28 cellular contexts compared by ENCODE assay signal in the genomic region with DNA sequence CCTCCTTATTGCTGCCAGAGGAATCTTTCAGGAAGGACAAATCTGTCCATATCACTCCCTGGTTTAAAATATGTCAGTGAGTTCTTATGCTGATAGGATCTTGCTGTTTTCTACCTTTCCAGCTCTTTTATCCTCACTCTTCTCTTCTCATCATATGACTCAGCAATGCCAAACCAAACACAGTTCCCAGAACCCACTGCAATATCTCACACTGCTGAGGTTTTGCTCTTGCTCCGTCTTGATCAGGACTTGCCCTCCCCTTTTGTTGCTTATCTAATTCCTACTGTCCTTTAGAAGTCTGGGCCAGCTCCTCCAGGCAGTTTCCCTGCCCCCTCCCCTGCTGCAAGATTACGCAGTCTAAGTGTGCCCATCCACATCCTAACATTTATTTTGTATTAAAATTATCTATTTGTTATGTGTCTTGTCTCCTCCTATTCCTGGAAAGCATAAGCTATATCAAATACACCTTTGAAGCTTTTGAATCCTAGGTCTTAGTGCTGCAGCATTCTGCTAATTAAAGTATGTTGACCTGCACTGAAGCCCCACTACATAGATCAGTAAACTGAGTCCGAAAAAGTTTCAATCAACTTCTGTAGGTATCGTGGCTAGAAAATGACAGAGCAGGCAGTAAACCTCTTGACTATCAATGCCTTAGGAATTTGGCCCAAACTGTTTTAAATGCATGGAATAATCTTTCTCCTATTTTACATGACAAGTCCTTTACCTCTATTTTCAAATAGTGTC.
"Had no signal": no experiment of that assay in that cellular context is flagged by ENCODE, and none has a peak within 500 bp of the region (broad histone marks: within the 10 kb centered on the region; RNA-seq: fewer than 3 reads in every experiment).

No MANE protein-coding gene starts in this region.

- FAIRE-seq: colon, RCC 7860 had no signal

- H3K9me3 ChIP-seq: adrenal gland, ascending aorta, SJSA1 had no signal

- H3K4me1 ChIP-seq: adrenal gland, ascending aorta, SJSA1 had no signal

- H3K36me3 Mint-ChIP-seq: activated naive CD4-positive, alpha-beta T cell treated with anti-CD3 and anti-CD28 coated beads, Interleukin-2, amount 10 ng/mL, durations not matched to agents 7 days and 5 days; activated naive CD8-positive, alpha-beta T cell treated with anti-CD3 and anti-CD28 coated beads for 36 hours; WTC11 had no signal

- H3K36me3 ChIP-seq: adrenal gland, ascending aorta, brain microvascular endothelial cell, SJSA1 had no signal

- H3K4me3 ChIP-seq: adrenal gland, ascending aorta, SJSA1 had no signal

- H3K4me2 ChIP-seq: KMS-11 had no signal

- H3K27ac Mint-ChIP-seq: activated CD4-positive, alpha-beta T cell treated with anti-CD3 and anti-CD28 coated beads, Interleukin-2, amount 10 ng/mL, durations not matched to agents 24 days and 14 days; activated naive CD4-positive, alpha-beta T cell treated with anti-CD3 and anti-CD28 coated beads, Interleukin-2, amount 10 ng/mL, durations not matched to agents 7 days and 5 days; activated naive CD8-positive, alpha-beta T cell treated with anti-CD3 and anti-CD28 coated beads for 36 hours; activated T-helper 2 cell treated with anti-CD3 and anti-CD28 coated beads, Interferon-gamma antibody, Interleukin-2, Interleukin-4, amounts not matched to agents 10 μg/mL and 5 μg/mL and 100 μg/mL, durations not matched to agents 14 hours and 24 hours and 36 hours; T-helper 1 cell treated with Interleukin-12 subunit alpha and Interleukin-12 subunit beta and Interleukin-4 antibody, amounts not matched to agents 30 μg/mL and 1 μg/mL, for 36 hours; WTC11 had no signal

- ATAC-seq: WTC11 had no signal

- H3K4me3 Mint-ChIP-seq: activated CD4-positive, alpha-beta T cell treated with anti-CD3 and anti-CD28 coated beads, Interleukin-2, amount 10 ng/mL, durations not matched to agents 24 days and 14 days; activated naive CD4-positive, alpha-beta T cell treated with anti-CD3 and anti-CD28 coated beads, Interleukin-2, amount 10 ng/mL, durations not matched to agents 7 days and 5 days; activated naive CD8-positive, alpha-beta T cell treated with anti-CD3 and anti-CD28 coated beads for 36 hours; T-helper 1 cell treated with Interleukin-12 subunit alpha and Interleukin-12 subunit beta and Interleukin-4 antibody, amounts not matched to agents 30 μg/mL and 1 μg/mL, for 36 hours; WTC11 had no signal

- DNase-seq: activated CD4-positive, alpha-beta T cell treated with anti-CD3 and anti-CD28 coated beads, Interleukin-2, amount 10 ng/mL, durations not matched to agents 24 days and 14 days; activated CD4-positive, alpha-beta T cell treated with anti-CD3 and anti-CD28 coated beads, Interleukin-2, amount 50 U/mL, for 48 hours; activated CD4-positive, CD25-positive, alpha-beta regulatory T cell treated with anti-CD3 and anti-CD28 coated beads, Interleukin-2, amount 50 U/mL, for 72 hours; activated CD8-positive, alpha-beta memory T cell treated with anti-CD3 and anti-CD28 coated beads for 24 hours; activated gamma-delta T cell treated with Interleukin-2 at 50 U/mL for 16 hours; activated naive CD4-positive, alpha-beta T cell treated with anti-CD3 and anti-CD28 coated beads, Interleukin-2, amount 10 ng/mL, durations not matched to agents 7 days and 5 days; activated naive CD8-positive, alpha-beta T cell treated with anti-CD3 and anti-CD28 coated beads for 36 hours; activated T-cell treated with anti-CD3 and anti-CD28 coated beads, Interleukin-2, amount 50 U/mL, for 48 hours; adrenal gland; brain microvascular endothelial cell; cerebellar nuclear complex; MV-4-11; NCI-H1417 treated with DMSO at 0.1 percent for 48 hours; NCI-H1694; NCI-H2107; NCI-H2171 treated with DMSO at 0.1 percent for 48 hours; NCI-H510A; NCI-H526 treated with DMSO at 0.1 percent for 48 hours; NCI-H82; NK-92 treated with Interleukin-12 subunit alpha and Interleukin-12 subunit beta, amount 100 ng/mL, for 24 hours had no signal

- H3K9ac ChIP-seq: KMS-11 had no signal

- H3K9me3 Mint-ChIP-seq: activated CD4-positive, alpha-beta T cell treated with anti-CD3 and anti-CD28 coated beads, Interleukin-2, amount 10 ng/mL, durations not matched to agents 24 days and 14 days; activated naive CD8-positive, alpha-beta T cell treated with anti-CD3 and anti-CD28 coated beads for 36 hours; activated T-helper 2 cell treated with anti-CD3 and anti-CD28 coated beads, Interferon-gamma antibody, Interleukin-2, Interleukin-4, amounts not matched to agents 10 μg/mL and 5 μg/mL and 100 μg/mL, durations not matched to agents 14 hours and 24 hours and 36 hours; T-helper 1 cell treated with Interleukin-12 subunit alpha and Interleukin-12 subunit beta and Interleukin-4 antibody, amounts not matched to agents 30 μg/mL and 1 μg/mL, for 36 hours; WTC11 had no signal

- H3K27ac ChIP-seq: adrenal gland, ascending aorta, brain microvascular endothelial cell, KMS-11, SJSA1 had no signal

- H3K27me3 ChIP-seq: adrenal gland, ascending aorta, brain microvascular endothelial cell, SJSA1 had no signal

- H3K4me1 Mint-ChIP-seq: activated CD4-positive, alpha-beta T cell treated with anti-CD3 and anti-CD28 coated beads, Interleukin-2, amount 10 ng/mL, durations not matched to agents 24 days and 14 days; activated naive CD4-positive, alpha-beta T cell treated with anti-CD3 and anti-CD28 coated beads, Interleukin-2, amount 10 ng/mL, durations not matched to agents 7 days and 5 days; activated naive CD8-positive, alpha-beta T cell treated with anti-CD3 and anti-CD28 coated beads for 36 hours had no signal

- H3K27me3 Mint-ChIP-seq: activated CD4-positive, alpha-beta T cell treated with anti-CD3 and anti-CD28 coated beads, Interleukin-2, amount 10 ng/mL, durations not matched to agents 24 days and 14 days; activated naive CD4-positive, alpha-beta T cell treated with anti-CD3 and anti-CD28 coated beads, Interleukin-2, amount 10 ng/mL, durations not matched to agents 7 days and 5 days; activated naive CD8-positive, alpha-beta T cell treated with anti-CD3 and anti-CD28 coated beads for 36 hours had no signal
